Comparison of ENCODE assay signal across 30 cellular contexts in the genomic region with DNA sequence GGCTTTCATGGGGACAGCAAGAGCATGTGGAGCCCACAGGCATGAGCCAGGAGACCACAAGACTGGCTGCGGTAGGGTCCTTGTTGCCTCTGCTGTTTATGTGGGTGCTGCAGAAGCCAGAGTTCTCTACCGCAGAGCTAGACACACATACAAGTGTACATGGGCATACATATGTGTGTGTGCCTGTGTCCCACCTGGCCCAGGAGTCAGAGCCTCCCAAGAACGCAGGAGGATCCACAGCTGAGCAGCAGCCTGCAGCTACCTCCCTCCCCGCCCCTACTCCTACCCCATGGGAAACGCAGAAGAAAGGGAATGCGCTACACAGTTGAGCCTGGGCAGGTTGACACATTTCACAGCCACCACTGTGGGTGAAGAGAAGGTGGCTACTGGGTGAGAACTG.
"Had no signal": no experiment of that assay in that cellular context is flagged by ENCODE, and none has a peak within 500 bp of the region (broad histone marks: within the 10 kb centered on the region; RNA-seq: fewer than 3 reads in every experiment).

No MANE protein-coding gene starts in this region.

- H3K4me3 Mint-ChIP-seq: activated CD4-positive, alpha-beta T cell treated with anti-CD3 and anti-CD28 coated beads, Interleukin-2, amount 10 ng/mL, durations not matched to agents 24 days and 14 days; activated CD8-positive, alpha-beta T cell treated with anti-CD3 and anti-CD28 coated beads for 36 hours; activated naive CD8-positive, alpha-beta T cell treated with anti-CD3 and anti-CD28 coated beads for 36 hours; activated T-cell treated with anti-CD3 and anti-CD28 coated beads, Interleukin-2, amount 50 U/mL, for 72 hours; activated T-helper 17 cell treated with anti-CD3 and anti-CD28 coated beads, Interleukin-2, amount 50 U/mL, for 72 hours; T-helper 1 cell treated with Interleukin-12 subunit alpha and Interleukin-12 subunit beta and Interleukin-4 antibody, amounts not matched to agents 30 μg/mL and 1 μg/mL, for 36 hours; T-helper 2 cell treated with Interferon-gamma antibody and Interleukin-4, amounts not matched to agents 5 μg/mL and 100 μg/mL, for 36 hours had no signal

- H3K27me3 ChIP-seq: brain microvascular endothelial cell, cardiac muscle cell, SJSA1 had no signal

- H3K36me3 Mint-ChIP-seq: activated naive CD8-positive, alpha-beta T cell treated with anti-CD3 and anti-CD28 coated beads for 36 hours had no signal

- H3K4me1 Mint-ChIP-seq: activated CD4-positive, alpha-beta T cell treated with anti-CD3 and anti-CD28 coated beads, Interleukin-2, amount 10 ng/mL, durations not matched to agents 24 days and 14 days; activated naive CD8-positive, alpha-beta T cell treated with anti-CD3 and anti-CD28 coated beads for 36 hours; activated T-helper 17 cell treated with anti-CD3 and anti-CD28 coated beads, Interleukin-2, amount 50 U/mL, for 72 hours had no signal

- H3K27ac Mint-ChIP-seq: activated CD4-positive, alpha-beta T cell treated with anti-CD3 and anti-CD28 coated beads, Interleukin-2, amount 10 ng/mL, durations not matched to agents 24 days and 14 days; activated CD8-positive, alpha-beta T cell treated with anti-CD3 and anti-CD28 coated beads for 36 hours; activated naive CD8-positive, alpha-beta T cell treated with anti-CD3 and anti-CD28 coated beads for 36 hours; activated T-cell treated with anti-CD3 and anti-CD28 coated beads, Interleukin-2, amount 50 U/mL, for 72 hours; activated T-helper 17 cell treated with anti-CD3 and anti-CD28 coated beads, Interleukin-2, amount 50 U/mL, for 72 hours; T-helper 1 cell treated with Interleukin-12 subunit alpha and Interleukin-12 subunit beta and Interleukin-4 antibody, amounts not matched to agents 30 μg/mL and 1 μg/mL, for 36 hours; T-helper 2 cell treated with Interferon-gamma antibody and Interleukin-4, amounts not matched to agents 5 μg/mL and 100 μg/mL, for 36 hours had no signal

- ATAC-seq: activated CD8-positive, alpha-beta T cell treated with anti-CD3 and anti-CD28 coated beads for 36 hours; activated T-cell treated with anti-CD3 and anti-CD28 coated beads, Interleukin-2, amount 50 U/mL, for 72 hours; activated T-helper 17 cell treated with anti-CD3 and anti-CD28 coated beads, Interleukin-2, amount 50 U/mL, for 72 hours; Panc1 had no signal

- FAIRE-seq: TTC549 had no signal

- DNase-seq: activated CD4-positive, alpha-beta T cell treated with anti-CD3 and anti-CD28 coated beads, Interleukin-2, amount 10 ng/mL, durations not matched to agents 24 days and 14 days; activated CD4-positive, alpha-beta T cell treated with anti-CD3 and anti-CD28 coated beads, Interleukin-2, amount 50 U/mL, for 4 hours; activated CD8-positive, alpha-beta T cell treated with anti-CD3 and anti-CD28 coated beads for 36 hours; activated effector memory CD4-positive, alpha-beta T cell treated with anti-CD3 and anti-CD28 coated beads, Interleukin-2, amount 50 U/mL, for 16 hours; activated naive CD4-positive, alpha-beta T cell; activated naive CD4-positive, alpha-beta T cell treated with anti-CD3 and anti-CD28 coated beads, Interleukin-2, amount 50 U/mL, for 16 hours; activated naive CD8-positive, alpha-beta T cell treated with anti-CD3 and anti-CD28 coated beads for 36 hours; activated T-cell treated with anti-CD3 and anti-CD28 coated beads, Interleukin-2, amount 50 U/mL, for 1 hour; activated T-cell treated with anti-CD3 and anti-CD28 coated beads, Interleukin-2, amount 50 U/mL, for 72 hours; amniotic stem cell; aorta; brain microvascular endothelial cell; MM.1S; MV-4-11; NCI-H1092; NCI-H1436 treated with DMSO at 0.1 percent for 48 hours; NCI-H1694 treated with DMSO at 0.1 percent for 48 hours; NCI-H2029; NCI-H345; NCI-H524 treated with DMSO at 0.1 percent for 48 hours; SHP77; SK-N-SH had no signal

- H3K27ac ChIP-seq: brain microvascular endothelial cell, cardiac muscle cell, KMS-11, SJSA1 had no signal

- H3K9me3 Mint-ChIP-seq: activated CD4-positive, alpha-beta T cell treated with anti-CD3 and anti-CD28 coated beads, Interleukin-2, amount 10 ng/mL, durations not matched to agents 24 days and 14 days; activated CD8-positive, alpha-beta T cell treated with anti-CD3 and anti-CD28 coated beads for 36 hours; activated naive CD8-positive, alpha-beta T cell treated with anti-CD3 and anti-CD28 coated beads for 36 hours; T-helper 1 cell treated with Interleukin-12 subunit alpha and Interleukin-12 subunit beta and Interleukin-4 antibody, amounts not matched to agents 30 μg/mL and 1 μg/mL, for 36 hours; T-helper 2 cell treated with Interferon-gamma antibody and Interleukin-4, amounts not matched to agents 5 μg/mL and 100 μg/mL, for 36 hours had no signal

- H3K9me3 ChIP-seq: SK-N-SH had no signal

- H3K27me3 Mint-ChIP-seq: activated CD4-positive, alpha-beta T cell treated with anti-CD3 and anti-CD28 coated beads, Interleukin-2, amount 10 ng/mL, durations not matched to agents 24 days and 14 days had no signal

- H3K36me3 ChIP-seq: brain microvascular endothelial cell, cardiac muscle cell, SJSA1 had no signal

- H3K4me3 ChIP-seq: cardiac muscle cell, SJSA1 had no signal

- H3K9ac ChIP-seq: KMS-11, SK-N-SH had no signal
